Comparison of ENCODE assay signal across 18 cellular contexts in genomic region chr5:176454724-176455394, GRCh38. TPM values are rescaled to one million over a fixed set of nuclear protein-coding genes. Genes with fewer than 3 reads are reported as not detected.
DNase-seq lines count a peak whose midpoint lies in the region; ATAC-seq and TF ChIP-seq lines count a peak whose summit lies in the region.
"Had no signal": no experiment of that assay in that cellular context is flagged by ENCODE, and none has a peak within 500 bp of the region (broad histone marks: within the 10 kb centered on the region; RNA-seq: fewer than 3 reads in every experiment).

No MANE protein-coding gene starts in this region.

- CTCF ChIA-PET in OCI-LY7 (lab: Charles Lee; ENCODE audit: unreplicated experiment) = interaction anchor here (0.5 kb wide), 1 partner anchor 24 kb away, joined by 3 read pairs; no protein-coding TSS in a partner anchor

- H2AFZ ChIP-seq in OCI-LY7 (ENCODE audit: low read length) = no peak overlapping the region

- peak overlapping the region; percentile 3 for H3K27ac Mint-ChIP-seq in activated naive CD8-positive, alpha-beta T cell
- no peak overlapping the region for H3K27ac Mint-ChIP-seq in activated naive CD8-positive, alpha-beta T cell treated with anti-CD3 and anti-CD28 coated beads for 36 hours
- H3K27ac Mint-ChIP-seq: CD4-positive, CD25-positive, alpha-beta regulatory T cell had no signal

- H3K27me3 ChIP-seq in left lung (no peaks in the 10 kb centered on the region), upper lobe of left lung (no peaks in the 10 kb centered on the region)
- H3K27me3 ChIP-seq: BLaER1 treated with 17β-estradiol and CSF1 and Interleukin-3, amounts not matched to agents 10 nM and 100 nM had no signal

- DNase-seq in activated naive CD8-positive, alpha-beta T cell treated with anti-CD3 and anti-CD28 coated beads for 36 hours = no peak
- DNase-seq in OCI-LY7 (ENCODE audit: low spot score) (no peak), left lung (no peak), upper lobe of left lung (no peak), H4 (ENCODE audit: low spot score) (no peak)
- DNase-seq: ACHN; CD4-positive, CD25-positive, alpha-beta regulatory T cell; COR-L47; DMS153; DMS79 treated with DMSO at 0.1 percent for 48 hours; GDM1; GOT3 had no signal

- no peak for TF ChIP-seq EP300 in upper lobe of left lung (IDR thresholded peaks at IDR 0.05)

- no peaks in the 10 kb centered on the region for H3K9me3 Mint-ChIP-seq in activated naive CD8-positive, alpha-beta T cell (ENCODE audit: low read depth)
- peaks cover 1% of the 10 kb centered on the region for H3K9me3 Mint-ChIP-seq in activated naive CD8-positive, alpha-beta T cell treated with anti-CD3 and anti-CD28 coated beads for 36 hours
- H3K9me3 Mint-ChIP-seq: CD4-positive, CD25-positive, alpha-beta regulatory T cell; IgD-negative memory B cell had no signal

- H3K4me1 Mint-ChIP-seq in activated naive CD8-positive, alpha-beta T cell (ENCODE audit: low read depth) = peaks cover 52% of the 10 kb centered on the region
- peaks cover 38% of the 10 kb centered on the region for H3K4me1 Mint-ChIP-seq in activated naive CD8-positive, alpha-beta T cell treated with anti-CD3 and anti-CD28 coated beads for 36 hours

- no peaks in the 10 kb centered on the region for H4K20me1 ChIP-seq in OCI-LY7 (ENCODE audit: insufficient read depth, low read length)

- H3K27ac ChIP-seq in OCI-LY7 (ENCODE audit: low read depth, low read length, poor library complexity, severe bottlenecking) (no peak overlapping the region), left lung (peak overlapping the region; percentile 46 to 62), upper lobe of left lung (peak overlapping the region; percentile 42 to 63 (median 58))
- H3K27ac ChIP-seq: BLaER1 treated with 17β-estradiol and CSF1 and Interleukin-3, amounts not matched to agents 10 nM and 100 nM had no signal

- no peak overlapping the region for H3K4me3 Mint-ChIP-seq in activated naive CD8-positive, alpha-beta T cell
- H3K4me3 Mint-ChIP-seq in activated naive CD8-positive, alpha-beta T cell treated with anti-CD3 and anti-CD28 coated beads for 36 hours = no peak overlapping the region
- H3K4me3 Mint-ChIP-seq: IgD-negative memory B cell had no signal

- TF ChIP-seq CTCF in OCI-LY7 (conservative IDR thresholded peaks at IDR 0.05; ENCODE audit: low read length) (no peak), left lung (IDR thresholded peaks at IDR 0.05) (no peak), upper lobe of left lung (IDR thresholded peaks at IDR 0.05) (no peak)

- H3K36me3 Mint-ChIP-seq in activated naive CD8-positive, alpha-beta T cell = peaks cover 9% of the 10 kb centered on the region
- peaks cover 20% of the 10 kb centered on the region for H3K36me3 Mint-ChIP-seq in activated naive CD8-positive, alpha-beta T cell treated with anti-CD3 and anti-CD28 coated beads for 36 hours

- intact Hi-C loops in OCI-LY7 (cut with micrococcal nuclease; ENCODE audit: unreplicated experiment) (no loop called here), left lung (cut with DNase I) (no loop called here)

- peaks cover 56% of the 10 kb centered on the region for H3K36me3 ChIP-seq in OCI-LY7 (ENCODE audit: insufficient read depth, low read length)
- H3K36me3 ChIP-seq in left lung = peaks cover 0 to 12% of the 10 kb centered on the region in 2 donors
- H3K36me3 ChIP-seq in upper lobe of left lung = peaks cover 0 to 20% (median 0%) of the 10 kb centered on the region in 4 donors

- H3K9me3 ChIP-seq in OCI-LY7 (ENCODE audit: low read length) = no peaks in the 10 kb centered on the region
- no peaks in the 10 kb centered on the region for H3K9me3 ChIP-seq in left lung
- no peaks in the 10 kb centered on the region for H3K9me3 ChIP-seq in upper lobe of left lung
- H3K9me3 ChIP-seq: HAP-1 had no signal

- peaks cover 6% of the 10 kb centered on the region for H3K4me1 ChIP-seq in OCI-LY7 (ENCODE audit: insufficient read depth, low read length, poor library complexity, severe bottlenecking)
- H3K4me1 ChIP-seq in left lung = peaks cover 6 to 36% of the 10 kb centered on the region in 2 donors
- H3K4me1 ChIP-seq in upper lobe of left lung = peaks cover 16 to 46% (median 30%) of the 10 kb centered on the region in 4 donors

- H3K4me3 ChIP-seq in OCI-LY7 (ENCODE audit: low read depth, low read length, poor library complexity, severe bottlenecking) (no peak overlapping the region), left lung (no peak overlapping the region), upper lobe of left lung (no peak overlapping the region)
- H3K4me3 ChIP-seq: BLaER1 treated with 17β-estradiol and CSF1 and Interleukin-3, amounts not matched to agents 10 nM and 100 nM; HAP-1 had no signal

- TF ChIP-seq POLR2A in upper lobe of left lung (IDR thresholded peaks at IDR 0.05) = no peak

- WGBS in upper lobe of left lung, 2 donors = 66 to 67% methylated on average over 4 of the region's 4 CpGs

- no peaks in the 10 kb centered on the region for H3K27me3 Mint-ChIP-seq in activated naive CD8-positive, alpha-beta T cell
- H3K27me3 Mint-ChIP-seq in activated naive CD8-positive, alpha-beta T cell treated with anti-CD3 and anti-CD28 coated beads for 36 hours = no peaks in the 10 kb centered on the region
- H3K27me3 Mint-ChIP-seq: CD4-positive, CD25-positive, alpha-beta regulatory T cell; IgD-negative memory B cell had no signal

- TSS peak; percentile 6 for BruUV-seq in OCI-LY7 (replicated peaks; lab: Mats Ljungman, UMichigan)

- no peaks in the 10 kb centered on the region for H3K9me2 ChIP-seq in OCI-LY7 (ENCODE audit: insufficient read depth, low read length)

- no peak overlapping the region for H3K4me2 ChIP-seq in OCI-LY7 (ENCODE audit: low read length)
- H3K4me2 ChIP-seq: BLaER1 treated with 17β-estradiol and CSF1 and Interleukin-3, amounts not matched to agents 10 nM and 100 nM had no signal

- H3K79me2 ChIP-seq in OCI-LY7 (ENCODE audit: insufficient read depth, low read depth, low read length) = peaks cover 60% of the 10 kb centered on the region

- POLR2A ChIA-PET in OCI-LY7 (lab: Charles Lee) = interaction anchor here (0.7 kb wide), 1 partner anchor 31 kb away, joined by 7 read pairs; no protein-coding TSS in a partner anchor

- peak; percentile 87 for ATAC-seq in left lung
- ATAC-seq in upper lobe of left lung (ENCODE audit: low FRiP score in 2 of 2) = peak; percentile 19 to 78
- no peak for ATAC-seq in HG03354 (IDR thresholded peaks at IDR 0.05; ENCODE audit: poor library complexity, severe bottlenecking, unreplicated experiment)
- ATAC-seq in HG03571 (IDR thresholded peaks at IDR 0.05; ENCODE audit: unreplicated experiment) = no peak

RNA-seq across cellular contexts. Expression of gene FAF2, which starts 6.7 kb away (rescaled TPM):
- 10 to 100 TPM; 38.1 to 38.6 TPM for total RNA-seq in activated naive CD8-positive, alpha-beta T cell treated with anti-CD3 and anti-CD28 coated beads for 36 hours
- 27.9 and 36.9 TPM in 2 replicates for total RNA-seq in OCI-LY7 (2014; rRNA removed; shearing (Covaris generic))
- 46.4 and 49.7 TPM in 2 replicates for total RNA-seq in OCI-LY7 (2022)
- 10 to 100 TPM; 33.9 to 39.1 TPM for total RNA-seq in left lung
- total RNA-seq in upper lobe of left lung = 10 to 100 TPM; 11.5 to 33.0 (median 30.0) TPM
- 59.3 and 64.6 TPM in 2 replicates for total RNA-seq in H4 (2014; rRNA removed; shearing (Covaris generic))

RNA-seq across cellular contexts. Expression of gene CLTB, which starts 38.5 kb away (rescaled TPM):
- 10 to 100 TPM; 53.4 to 57.7 TPM for total RNA-seq in activated naive CD8-positive, alpha-beta T cell treated with anti-CD3 and anti-CD28 coated beads for 36 hours
- total RNA-seq in OCI-LY7 (2014; rRNA removed; shearing (Covaris generic)) = 53.4 and 69.2 TPM in 2 replicates
- 44.5 and 53.0 TPM in 2 replicates for total RNA-seq in OCI-LY7 (2022)
- 100 to 1,000 TPM in 1 of 2 donors, 10 to 100 TPM in 1; 92.1 to 128 TPM for total RNA-seq in left lung
- 100 to 1,000 TPM in 4 of 6 donors, 10 to 100 TPM in 2; 54.5 to 187 (median 109) TPM for total RNA-seq in upper lobe of left lung
- 80.4 and 81.9 TPM in 2 replicates for total RNA-seq in H4 (2014; rRNA removed; shearing (Covaris generic))

Comparison
In these comparisons a context has a peak if more than half of its experiments do, and no peak if none do; other contexts are left out.
1. ATAC-seq: peak in left lung (single experiment) and upper lobe of left lung (2 of 2); none in HG03354 (single experiment) and HG03571 (single experiment).